In genomic region chr18:59145055-59145454, GRCh38 we compare ENCODE assay signal across 22 cellular contexts. TPM values are rescaled to one million over a fixed set of nuclear protein-coding genes. Genes with fewer than 3 reads are reported as not detected.
DNase-seq lines count a peak whose midpoint lies in the region; ATAC-seq lines count a peak whose summit lies in the region.
"Had no signal": no experiment of that assay in that cellular context is flagged by ENCODE, and none has a peak within 500 bp of the region (broad histone marks: within the 10 kb centered on the region; RNA-seq: fewer than 3 reads in every experiment).

No MANE protein-coding gene starts in this region.

- ATAC-seq in left lobe of liver = peak; percentile 41
- ATAC-seq in left colon = no peak
- ATAC-seq: effector memory CD8-positive, alpha-beta T cell; K562; left ventricle myocardium superior; naive thymus-derived CD4-positive, alpha-beta T cell; stimulated activated naive CD8-positive, alpha-beta T cell treated with anti-CD3 and anti-CD28 coated beads, Interleukin-15, Interleukin-2, amounts not matched to agents 100 U/mL and 50 U/mL, for 24 hours had no signal

- intact Hi-C loops in left colon (cut with DNase I, micrococcal nuclease) = no loop called here

- DNase-seq in DMS 273 (lab: John Stamatoyannopoulos, UW; ENCODE audit: unreplicated experiment) (peak; percentile 40), DMS 273 treated with DMSO at 0.1 percent for 48 hours (lab: John Stamatoyannopoulos, UW) (no peak), NCI-H1092 (lab: John Stamatoyannopoulos, UW) (peak; percentile 58), NCI-H748 (lab: John Stamatoyannopoulos, UW; ENCODE audit: unreplicated experiment) (peak; percentile 85), left lobe of liver (ENCODE audit: low spot score) (peak; percentile 49), left colon (no peak), cerebellar cortex (ENCODE audit: low spot score) (no peak), OCI-M1 (lab: John Stamatoyannopoulos, UW) (no peak)
- DNase-seq: activated CD4-positive, alpha-beta T cell treated with anti-CD3 and anti-CD28 coated beads for 1 hour; activated gamma-delta T cell; activated naive CD8-positive, alpha-beta T cell treated with anti-CD3 and anti-CD28 coated beads, Interleukin-2, amount 10 ng/mL, durations not matched to agents 7 days and 5 days; activated T-cell treated with anti-CD3 and anti-CD28 coated beads, Interleukin-2, amount 50 U/mL, for 24 hours; CD4-positive, alpha-beta memory T cell; DND-41; effector memory CD8-positive, alpha-beta T cell; erythroblast; glutamatergic neuron; left ventricle myocardium superior; naive thymus-derived CD4-positive, alpha-beta T cell; occipital lobe; stimulated activated naive CD8-positive, alpha-beta T cell treated with anti-CD3 and anti-CD28 coated beads, Interleukin-15, Interleukin-2, amounts not matched to agents 100 U/mL and 50 U/mL, for 24 hours had no signal

RNA-seq across cellular contexts. Expression of gene SEC11C, which starts 5.4 kb away (rescaled TPM):
- total RNA-seq in left lobe of liver (94.7 TPM), left colon (10 to 100 TPM; 59.8 to 60.4 TPM)

Comparison
In these comparisons a context has a peak if more than half of its experiments do, and no peak if none do; other contexts are left out.
1. DNase-seq: peak in DMS 273 (single experiment), NCI-H1092 (single experiment), NCI-H748 (single experiment) and left lobe of liver (single experiment); none in DMS 273 treated with DMSO at 0.1 percent for 48 hours (single experiment), left colon (0 of 2), cerebellar cortex (single experiment) and OCI-M1 (single experiment).